Comparison of ENCODE assay signal across 12 cellular contexts in genomic region chr11:46364056-46364455, GRCh38. TPM values are rescaled to one million over a fixed set of nuclear protein-coding genes. Genes with fewer than 3 reads are reported as not detected.
DNase-seq lines count a peak whose midpoint lies in the region; ATAC-seq and TF ChIP-seq lines count a peak whose summit lies in the region.
"Had no signal": no experiment of that assay in that cellular context is flagged by ENCODE, and none has a peak within 500 bp of the region (broad histone marks: within the 10 kb centered on the region; RNA-seq: fewer than 3 reads in every experiment).

No MANE protein-coding gene starts in this region.

- no peaks in the 10 kb centered on the region for H3K9me3 ChIP-seq in spleen

- no peak for ATAC-seq in activated CD4-positive, alpha-beta T cell treated with anti-CD3 and anti-CD28 coated beads for 36 hours
- no peak for ATAC-seq in activated CD8-positive, alpha-beta T cell treated with anti-CD3 and anti-CD28 coated beads for 36 hours
- ATAC-seq in left ventricle myocardium superior = no peak

- TF ChIP-seq POLR2A in spleen (IDR thresholded peaks at IDR 0.05) = no peak

- H3K36me3 ChIP-seq in spleen = peaks cover 0 to 54% (median 15%) of the 10 kb centered on the region in 6 donors

- peaks cover 2% of the 10 kb centered on the region for H3K36me3 Mint-ChIP-seq in activated CD4-positive, alpha-beta T cell treated with anti-CD3 and anti-CD28 coated beads for 36 hours (ENCODE audit: low read depth)
- peaks cover 5% of the 10 kb centered on the region for H3K36me3 Mint-ChIP-seq in activated CD8-positive, alpha-beta T cell treated with anti-CD3 and anti-CD28 coated beads for 36 hours (ENCODE audit: low read depth)
- H3K36me3 Mint-ChIP-seq in mesothelial cell of epicardium = peaks cover 1% of the 10 kb centered on the region

- H3K27me3 ChIP-seq in spleen (replicated peaks in 1 of 7) = no peaks in the 10 kb centered on the region

- POLR2A ChIA-PET in activated CD4-positive, alpha-beta T cell treated with anti-CD3 and anti-CD28 coated beads for 36 hours (lab: Charles Lee) = no interaction called here
- POLR2A ChIA-PET in activated CD8-positive, alpha-beta T cell treated with anti-CD3 and anti-CD28 coated beads for 36 hours (lab: Charles Lee) = interaction anchor here (10.2 kb wide), 1 partner anchor 13 kb away, joined by 135 read pairs; the partner anchor contains the start of gene DGKZ

- H3K4me1 ChIP-seq in spleen = peaks cover 51 to 100% (median 72%) of the 10 kb centered on the region in 6 donors

- H3K27ac ChIP-seq in spleen = peak overlapping the region in 5 of 8 donors; percentile 86 to 94 (median 90)

- H3K27ac Mint-ChIP-seq in activated CD4-positive, alpha-beta T cell treated with anti-CD3 and anti-CD28 coated beads for 36 hours = peak overlapping the region; percentile 19
- peak overlapping the region; percentile 75 for H3K27ac Mint-ChIP-seq in activated CD8-positive, alpha-beta T cell treated with anti-CD3 and anti-CD28 coated beads for 36 hours
- H3K27ac Mint-ChIP-seq in mesothelial cell of epicardium = no peak overlapping the region
- H3K27ac Mint-ChIP-seq: activated CD4-positive, alpha-beta T cell treated with anti-CD3 and anti-CD28 coated beads, Interleukin-2, amount 10 ng/mL, durations not matched to agents 24 days and 14 days had no signal

- no peaks in the 10 kb centered on the region for H3K9me3 Mint-ChIP-seq in activated CD4-positive, alpha-beta T cell treated with anti-CD3 and anti-CD28 coated beads for 36 hours (ENCODE audit: low read depth)
- no peaks in the 10 kb centered on the region for H3K9me3 Mint-ChIP-seq in activated CD8-positive, alpha-beta T cell treated with anti-CD3 and anti-CD28 coated beads for 36 hours
- H3K9me3 Mint-ChIP-seq in mesothelial cell of epicardium = no peaks in the 10 kb centered on the region
- H3K9me3 Mint-ChIP-seq: activated CD4-positive, alpha-beta T cell treated with anti-CD3 and anti-CD28 coated beads, Interleukin-2, amount 10 ng/mL, durations not matched to agents 24 days and 14 days had no signal

- DNase-seq in activated CD4-positive, alpha-beta T cell treated with anti-CD3 and anti-CD28 coated beads for 36 hours = no peak
- no peak for DNase-seq in activated CD4-positive, alpha-beta T cell treated with anti-CD3 and anti-CD28 coated beads, Interleukin-2, amount 50 U/mL, for 1 hour
- DNase-seq in activated CD8-positive, alpha-beta T cell treated with anti-CD3 and anti-CD28 coated beads for 36 hours = no peak
- DNase-seq in left ventricle myocardium superior = peak; percentile 12
- DNase-seq in spleen = no peak
- no peak for DNase-seq in NK-92 (lab: John Stamatoyannopoulos, UW; ENCODE audit: unreplicated experiment)
- DNase-seq in NCI-H345 treated with DMSO at 0.1 percent for 48 hours (lab: John Stamatoyannopoulos, UW; ENCODE audit: unreplicated experiment) = no peak
- no peak for DNase-seq in mesothelial cell of epicardium (ENCODE audit: low spot score in 2 of 2, unreplicated experiment in 2 of 2)
- DNase-seq: activated CD4-positive, alpha-beta T cell treated with anti-CD3 and anti-CD28 coated beads, Interleukin-2, amount 10 ng/mL, durations not matched to agents 24 days and 14 days; H7; NCI-H1105 treated with DMSO at 0.1 percent for 48 hours had no signal

- TF ChIP-seq CTCF in activated CD8-positive, alpha-beta T cell treated with anti-CD3 and anti-CD28 coated beads for 36 hours (IDR thresholded peaks at IDR 0.05) = no peak
- TF ChIP-seq CTCF in spleen (IDR thresholded peaks at IDR 0.05 in 8 of 11, conservative IDR thresholded peaks at IDR 0.05 in 3 of 11) (no peak), mesothelial cell of epicardium (IDR thresholded peaks at IDR 0.05; ENCODE audit: unreplicated experiment) (no peak)

- 72 to 83% (median 79%) methylated on average over 9 of the region's 9 CpGs for WGBS in spleen, 5 donors

- no peaks in the 10 kb centered on the region for H3K27me3 Mint-ChIP-seq in activated CD4-positive, alpha-beta T cell treated with anti-CD3 and anti-CD28 coated beads for 36 hours
- no peaks in the 10 kb centered on the region for H3K27me3 Mint-ChIP-seq in activated CD8-positive, alpha-beta T cell treated with anti-CD3 and anti-CD28 coated beads for 36 hours
- H3K27me3 Mint-ChIP-seq in mesothelial cell of epicardium (ENCODE audit: low read depth) = no peaks in the 10 kb centered on the region
- H3K27me3 Mint-ChIP-seq: activated CD4-positive, alpha-beta T cell treated with anti-CD3 and anti-CD28 coated beads, Interleukin-2, amount 10 ng/mL, durations not matched to agents 24 days and 14 days had no signal

- H3K4me1 Mint-ChIP-seq in activated CD4-positive, alpha-beta T cell treated with anti-CD3 and anti-CD28 coated beads for 36 hours = peaks cover 50% of the 10 kb centered on the region
- peaks cover 54% of the 10 kb centered on the region for H3K4me1 Mint-ChIP-seq in activated CD8-positive, alpha-beta T cell treated with anti-CD3 and anti-CD28 coated beads for 36 hours (ENCODE audit: low read depth)
- peaks cover 21% of the 10 kb centered on the region for H3K4me1 Mint-ChIP-seq in mesothelial cell of epicardium

- CTCF ChIA-PET in activated CD4-positive, alpha-beta T cell treated with anti-CD3 and anti-CD28 coated beads for 36 hours (lab: Charles Lee) = interaction anchor here (0.9 to 7.3 kb wide), 2 partner anchors 12 to 126 kb away, joined by 3 to 141 read pairs; partner anchors contain the start of gene DGKZ
- CTCF ChIA-PET in activated CD8-positive, alpha-beta T cell treated with anti-CD3 and anti-CD28 coated beads for 36 hours (lab: Charles Lee) = interaction anchor here (17.8 kb wide), 1 partner anchor 12 kb away, joined by 480 read pairs; the partner anchor contains the start of gene DGKZ

- no peak overlapping the region for H3K4me3 ChIP-seq in spleen

- no peak overlapping the region for H3K4me3 Mint-ChIP-seq in activated CD4-positive, alpha-beta T cell treated with anti-CD3 and anti-CD28 coated beads for 36 hours
- no peak overlapping the region for H3K4me3 Mint-ChIP-seq in activated CD8-positive, alpha-beta T cell treated with anti-CD3 and anti-CD28 coated beads for 36 hours
- no peak overlapping the region for H3K4me3 Mint-ChIP-seq in mesothelial cell of epicardium
- H3K4me3 Mint-ChIP-seq: activated CD4-positive, alpha-beta T cell treated with anti-CD3 and anti-CD28 coated beads, Interleukin-2, amount 10 ng/mL, durations not matched to agents 24 days and 14 days had no signal

- intact Hi-C loops in activated CD4-positive, alpha-beta T cell treated with anti-CD3 and anti-CD28 coated beads for 36 hours (cut with DNase I, micrococcal nuclease) = loop anchor here in 1 of 2 experiments (10.0 kb wide), 1 partner anchor 59 kb away; no protein-coding TSS in a partner anchor
- intact Hi-C loops in activated CD8-positive, alpha-beta T cell treated with anti-CD3 and anti-CD28 coated beads for 36 hours (cut with micrococcal nuclease) = no loop called here
- intact Hi-C loops in left ventricle myocardium superior (cut with micrococcal nuclease) (no loop called here), spleen (cut with DNase I; ENCODE audit: low total_unique reads) (no loop called here)

RNA-seq across cellular contexts. Expression of gene DGKZ, which starts 16.8 kb away (rescaled TPM):
- 100 to 1,000 TPM in 1 of 2 experiments, 10 to 100 TPM in 1; 87.6 to 101 TPM for total RNA-seq in activated CD4-positive, alpha-beta T cell treated with anti-CD3 and anti-CD28 coated beads for 36 hours
- 10 to 100 TPM; 94.4 to 94.9 TPM for total RNA-seq in activated CD8-positive, alpha-beta T cell treated with anti-CD3 and anti-CD28 coated beads for 36 hours
- 71.7 TPM for total RNA-seq in left ventricle myocardium superior
- total RNA-seq in spleen = 100 to 1,000 TPM in 5 of 7 donors, 10 to 100 TPM in 2; 86.0 to 136 (median 106) TPM
- 10 to 100 TPM; 44.2 to 89.0 (median 60.9) TPM for polyA plus RNA-seq in spleen
- total RNA-seq in mesothelial cell of epicardium = 46.3 to 50.6 TPM (median 46.5 TPM) in 3 replicates

RNA-seq across cellular contexts. Expression of gene MDK, which starts 17.4 kb away (rescaled TPM):
- total RNA-seq in activated CD4-positive, alpha-beta T cell treated with anti-CD3 and anti-CD28 coated beads for 36 hours = 1 to 10 TPM; 3.0 to 6.7 TPM
- total RNA-seq in activated CD8-positive, alpha-beta T cell treated with anti-CD3 and anti-CD28 coated beads for 36 hours = 1 to 10 TPM; 4.2 to 4.9 TPM
- total RNA-seq in left ventricle myocardium superior = 5.7 TPM
- total RNA-seq in spleen = 10 to 100 TPM; 22.6 to 52.8 (median 36.8) TPM
- polyA plus RNA-seq in spleen = 10 to 100 TPM; 16.2 to 26.6 (median 22.3) TPM
- total RNA-seq in mesothelial cell of epicardium = 1,547 to 1,604 TPM (median 1,586 TPM) in 3 replicates

RNA-seq across cellular contexts. Expression of gene CHRM4, which starts 27.5 kb away (rescaled TPM):
- under 1 TPM in 1 of 2 experiments, not detected in 1; 0.19 TPM for total RNA-seq in activated CD4-positive, alpha-beta T cell treated with anti-CD3 and anti-CD28 coated beads for 36 hours
- not detected for total RNA-seq in activated CD8-positive, alpha-beta T cell treated with anti-CD3 and anti-CD28 coated beads for 36 hours
- total RNA-seq in left ventricle myocardium superior (not detected), spleen (10 to 100 TPM in 3 of 7 donors, 1 to 10 TPM in 4; 2.3 to 34.1 (median 8.5) TPM), mesothelial cell of epicardium (0.42 to 0.68 TPM (median 0.51 TPM) in 3 replicates)
- 1 to 10 TPM in 1 of 3 donors, under 1 TPM in 2; 0.06 to 2.0 (median 0.20) TPM for polyA plus RNA-seq in spleen
- total RNA-seq: lung microvascular endothelial cell had no signal

Comparison
In these comparisons a context has a peak if more than half of its experiments do, and no peak if none do; other contexts are left out.
1. RNA of gene MDK, which starts 17.4 kb away (total RNA-seq): 1,547 to 1,604 TPM in mesothelial cell of epicardium; 22.6 to 52.8 TPM in spleen, 3.0 to 6.7 TPM in activated CD4-positive, alpha-beta T cell treated with anti-CD3 and anti-CD28 coated beads for 36 hours, 5.7 TPM in left ventricle myocardium superior (single experiment) and 4.2 to 4.9 TPM in activated CD8-positive, alpha-beta T cell treated with anti-CD3 and anti-CD28 coated beads for 36 hours; every median in the first group is over 10 times any median in the second.